Comparison of ENCODE assay signal across 1 cellular context in the genomic region with DNA sequence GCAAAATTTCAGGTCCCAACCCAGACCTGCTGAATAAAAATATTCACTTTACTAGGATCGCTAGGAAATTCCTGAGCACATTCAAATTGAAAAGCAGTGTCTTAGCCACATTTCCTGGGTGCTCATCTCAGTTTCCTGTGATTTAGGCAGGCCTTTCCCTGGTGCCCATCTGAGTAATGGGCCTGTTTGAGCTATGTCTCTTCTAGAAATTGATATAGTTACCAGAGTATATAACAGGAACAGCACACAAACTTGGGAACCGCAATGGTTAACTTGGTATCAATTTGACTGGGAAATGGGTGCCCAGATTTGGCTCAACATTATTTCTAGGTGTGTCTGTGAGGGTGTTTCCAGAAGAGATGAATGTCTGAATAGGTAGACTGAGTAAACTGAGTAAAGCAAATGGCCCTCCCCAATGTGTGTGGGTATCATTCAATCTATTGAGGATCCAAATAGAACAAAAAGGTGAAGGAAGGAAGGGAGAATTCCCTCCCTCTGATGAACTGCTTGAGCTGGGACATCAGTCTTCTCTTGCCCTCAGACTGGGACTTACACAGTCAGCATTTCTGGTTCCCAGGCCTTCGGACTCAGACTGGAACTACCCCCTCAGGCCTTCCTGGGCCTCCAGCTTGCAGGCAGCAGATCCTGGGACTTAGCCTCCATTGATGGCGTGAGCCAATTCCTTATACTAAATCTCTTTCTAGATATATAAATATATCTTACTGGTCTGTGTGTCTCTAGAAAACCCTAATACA.
TF ChIP-seq lines count a peak whose summit lies in the region.

No MANE protein-coding gene starts in this region.

TF ChIP-seq in K562, 482 proteins besides CTCF, POLR2A, EP300 and RAD21 (continued from another document):
- peak; percentile 86 for TF ChIP-seq C11orf30 (IDR thresholded peaks at IDR 0.05; ENCODE audit: low read depth)
- TF ChIP-seq SIN3A (IDR thresholded peaks at IDR 0.05; ENCODE audit: borderline replicate concordance in 2 of 2, control insufficient read depth in 1 of 2, low read depth in 2 of 2, low read length in 2 of 2) = no peak
- TF ChIP-seq PURB (CRISPR knock-in tag; IDR thresholded peaks at IDR 0.05; ENCODE audit: low read depth) = no peak
- TF ChIP-seq GABPA (tag; conservative IDR thresholded peaks at IDR 0.05; ENCODE audit: low read depth) = no peak
- no peak for TF ChIP-seq ZNF197 (CRISPR knock-in tag; IDR thresholded peaks at IDR 0.05; ENCODE audit: low read depth)
- TF ChIP-seq RBM25 (IDR thresholded peaks at IDR 0.05; ENCODE audit: low read depth, low read length, severe bottlenecking) = no peak
- no peak for TF ChIP-seq HNRNPH1 (optimal IDR thresholded peaks at IDR 0.05; ENCODE audit: low read depth, low read length)
- TF ChIP-seq, protein P1, sequence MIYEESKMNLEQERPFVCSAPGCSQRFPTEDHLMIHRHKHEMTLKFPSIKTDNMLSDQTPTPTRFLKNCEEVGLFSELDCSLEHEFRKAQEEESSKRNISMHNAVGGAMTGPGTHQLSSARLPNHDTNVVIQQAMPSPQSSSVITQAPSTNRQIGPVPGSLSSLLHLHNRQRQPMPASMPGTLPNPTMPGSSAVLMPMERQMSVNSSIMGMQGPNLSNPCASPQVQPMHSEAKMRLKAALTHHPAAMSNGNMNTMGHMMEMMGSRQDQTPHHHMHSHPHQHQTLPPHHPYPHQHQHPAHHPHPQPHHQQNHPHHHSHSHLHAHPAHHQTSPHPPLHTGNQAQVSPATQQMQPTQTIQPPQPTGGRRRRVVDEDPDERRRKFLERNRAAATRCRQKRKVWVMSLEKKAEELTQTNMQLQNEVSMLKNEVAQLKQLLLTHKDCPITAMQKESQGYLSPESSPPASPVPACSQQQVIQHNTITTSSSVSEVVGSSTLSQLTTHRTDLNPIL (CRISPR knock-in tag; IDR thresholded peaks at IDR 0.05) = no peak
- TF ChIP-seq SREBF1 (IDR thresholded peaks at IDR 0.05; ENCODE audit: borderline replicate concordance, low read depth, low read length) = no peak
- no peak for TF ChIP-seq XRCC5 (IDR thresholded peaks at IDR 0.05; ENCODE audit: low read depth, low read length)
- TF ChIP-seq SAFB (IDR thresholded peaks at IDR 0.05; ENCODE audit: borderline replicate concordance, low read depth, low read length) = no peak
- TF ChIP-seq MYBL2 (IDR thresholded peaks at IDR 0.05; ENCODE audit: low read depth) = no peak
- TF ChIP-seq MYBL2 (CRISPR knock-in tag; IDR thresholded peaks at IDR 0.05; ENCODE audit: borderline replicate concordance) = no peak
